8 cellular contexts compared by ENCODE assay signal in genomic region chr9:73081979-73082657, GRCh38.
A peak's percentile ranks its signal among the peaks of the same experiment; 100 is the strongest.
DNase-seq lines count a peak whose midpoint lies in the region; ATAC-seq and TF ChIP-seq lines count a peak whose summit lies in the region.

No MANE protein-coding gene starts in this region.

- ATAC-seq in HG03175 (IDR thresholded peaks at IDR 0.05; ENCODE audit: unreplicated experiment): peak; percentile 75
- ATAC-seq in effector memory CD8-positive, alpha-beta T cell (replicated peaks): peak; percentile 55
- ATAC-seq in GM18858 (IDR thresholded peaks at IDR 0.05; ENCODE audit: unreplicated experiment): no peak

- DNase-seq in NCI-H2081 (lab: John Stamatoyannopoulos, UW) (peak; percentile 50 to 54), NCI-H2081 treated with DMSO at 0.1 percent for 48 hours (lab: John Stamatoyannopoulos, UW) (no peak), midbrain (lab: John Stamatoyannopoulos, UW) (peak; percentile 61)
- DNase-seq in effector memory CD8-positive, alpha-beta T cell: no peak
- no peak for DNase-seq in stimulated activated naive CD4-positive, alpha-beta T cell treated with Interleukin-2 at 50 U/mL for 16 hours (lab: John Stamatoyannopoulos, UW)

- no peaks in the 10 kb centered on the region for H3K36me3 ChIP-seq in OCI-LY3 (replicated peaks; ENCODE audit: low read depth, low read length)

- peaks cover 23% of the 10 kb centered on the region for H3K27me3 ChIP-seq in OCI-LY3 (ENCODE audit: low read depth, low read length)

- no peaks in the 10 kb centered on the region for H3K36me3 Mint-ChIP-seq in effector memory CD8-positive, alpha-beta T cell (ENCODE audit: insufficient read depth)

- H3K9ac ChIP-seq in OCI-LY3 (ENCODE audit: low read length): no peak overlapping the region

- H3K9me3 ChIP-seq in OCI-LY3 (ENCODE audit: insufficient read depth, low read length): no peaks in the 10 kb centered on the region

- no peaks in the 10 kb centered on the region for H3K4me1 Mint-ChIP-seq in effector memory CD8-positive, alpha-beta T cell (ENCODE audit: low read depth in 2 of 2)

- no peaks in the 10 kb centered on the region for H3K79me2 ChIP-seq in OCI-LY3 (ENCODE audit: low read length)

- no peak overlapping the region for H3K27ac ChIP-seq in OCI-LY3 (ENCODE audit: low read length)

- no peak overlapping the region for H2AFZ ChIP-seq in OCI-LY3 (ENCODE audit: low read depth, low read length)

- no peaks in the 10 kb centered on the region for H4K20me1 ChIP-seq in OCI-LY3 (ENCODE audit: insufficient read depth, low read length)

- H3K4me3 ChIP-seq in OCI-LY3 (ENCODE audit: low read length): no peak overlapping the region

- H3K9me3 Mint-ChIP-seq in effector memory CD8-positive, alpha-beta T cell: no peaks in the 10 kb centered on the region

- H3K27ac Mint-ChIP-seq in effector memory CD8-positive, alpha-beta T cell: no peak overlapping the region

- no peak overlapping the region for H3K4me2 ChIP-seq in OCI-LY3 (ENCODE audit: low read length)

- peak; percentile 79 for TF ChIP-seq CTCF in OCI-LY3 (IDR thresholded peaks at IDR 0.05; ENCODE audit: low read depth, low read length)

- H3K27me3 Mint-ChIP-seq in effector memory CD8-positive, alpha-beta T cell: peaks cover 29 to 43% of the 10 kb centered on the region in 2 donors

- H3K4me3 Mint-ChIP-seq in effector memory CD8-positive, alpha-beta T cell: no peak overlapping the region

- no peaks in the 10 kb centered on the region for H3K4me1 ChIP-seq in OCI-LY3 (ENCODE audit: low read length)

Comparison
In these comparisons a context has a peak if more than half of its experiments do, and no peak if none do; other contexts are left out.
1. DNase-seq: peak in NCI-H2081 (2 of 2) and midbrain (single experiment); none in NCI-H2081 treated with DMSO at 0.1 percent for 48 hours (single experiment), effector memory CD8-positive, alpha-beta T cell (0 of 3) and stimulated activated naive CD4-positive, alpha-beta T cell treated with Interleukin-2 at 50 U/mL for 16 hours (single experiment).